2 cellular contexts compared by ENCODE assay signal in the genomic region with DNA sequence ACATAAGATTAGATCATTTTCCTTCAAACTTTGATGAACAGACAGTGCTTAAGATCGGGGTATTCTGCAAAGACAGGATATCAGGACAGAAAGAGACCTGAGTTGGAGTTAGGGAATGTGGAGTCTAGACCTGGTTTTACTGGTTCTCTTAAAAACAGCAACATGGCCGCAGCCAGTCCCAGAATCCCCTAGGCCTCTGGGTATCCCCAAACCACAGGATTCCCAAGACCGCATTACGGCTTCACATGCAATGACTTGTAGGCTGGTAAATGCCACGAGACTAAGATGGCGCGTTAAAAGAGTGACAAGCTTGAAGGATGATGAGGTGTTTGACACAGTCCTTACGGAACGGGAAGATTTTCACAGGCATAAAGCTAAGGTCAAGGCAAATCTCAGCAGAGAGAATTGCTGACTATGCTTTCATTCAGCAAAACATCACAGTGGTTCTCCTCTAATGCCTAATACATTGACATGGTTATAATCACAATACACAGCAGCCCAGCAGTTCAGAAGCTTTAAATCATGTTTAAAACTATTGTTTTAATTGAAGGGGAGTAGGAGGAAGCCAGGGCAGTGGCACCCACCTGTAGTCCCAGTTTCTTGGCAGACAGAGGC.
A peak's percentile ranks its signal among the peaks of the same experiment; 100 is the strongest.
TF ChIP-seq lines count a peak whose summit lies in the region.

No MANE protein-coding gene starts in this region.

TF ChIP-seq in A549, 52 proteins besides CTCF, POLR2A, EP300 and RAD21:
- TF ChIP-seq, protein P1, sequence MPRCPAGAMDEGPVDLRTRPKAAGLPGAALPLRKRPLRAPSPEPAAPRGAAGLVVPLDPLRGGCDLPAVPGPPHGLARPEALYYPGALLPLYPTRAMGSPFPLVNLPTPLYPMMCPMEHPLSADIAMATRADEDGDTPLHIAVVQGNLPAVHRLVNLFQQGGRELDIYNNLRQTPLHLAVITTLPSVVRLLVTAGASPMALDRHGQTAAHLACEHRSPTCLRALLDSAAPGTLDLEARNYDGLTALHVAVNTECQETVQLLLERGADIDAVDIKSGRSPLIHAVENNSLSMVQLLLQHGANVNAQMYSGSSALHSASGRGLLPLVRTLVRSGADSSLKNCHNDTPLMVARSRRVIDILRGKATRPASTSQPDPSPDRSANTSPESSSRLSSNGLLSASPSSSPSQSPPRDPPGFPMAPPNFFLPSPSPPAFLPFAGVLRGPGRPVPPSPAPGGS (IDR thresholded peaks at IDR 0.05): no peak
- peak; percentile 75 for TF ChIP-seq MAFK (IDR thresholded peaks at IDR 0.05; ENCODE audit: partially characterized antibody)

TF ChIP-seq in IMR-90, 13 proteins besides CTCF, POLR2A, EP300 and RAD21:
- peak; percentile 56; the same call in 1 of the 2 replicates for TF ChIP-seq MAFK (IDR thresholded peaks at IDR 0.05; ENCODE audit: low read depth, low read length)
- no peak for TF ChIP-seq CHD1 (IDR thresholded peaks at IDR 0.05; ENCODE audit: low read depth, low read length)
